ENCODE assay signal across 8 cellular contexts in genomic region chr1:8026153-8026975, GRCh38. TPM values are rescaled to one million over a fixed set of nuclear protein-coding genes. Genes with fewer than 3 reads are reported as not detected.
DNase-seq lines count a peak whose midpoint lies in the region; ATAC-seq, FAIRE-seq and TF ChIP-seq lines count a peak whose summit lies in the region.

Gene ERRFI1 (minus strand): TSS chr1:8026309. CDS start chr1:8015619, 10,690 bp downstream.

- H3K36me3 Mint-ChIP-seq in memory B cell: peaks cover 2% of the 10 kb centered on the region

- peak; percentile 82 for DNase-seq in AG04450 (ENCODE audit: low read depth, low spot score)
- peak; percentile 91 for DNase-seq in NCI-H748 (lab: John Stamatoyannopoulos, UW; ENCODE audit: unreplicated experiment)
- DNase-seq in activated CD8-positive, alpha-beta memory T cell treated with anti-CD3 and anti-CD28 coated beads, Interleukin-2, amount 50 U/mL, for 24 hours (ENCODE audit: extremely low read depth): peak; percentile 61
- peak; percentile 77 to 98 for DNase-seq in H1 (ENCODE audit: low read depth in 1 of 2, low spot score in 2 of 2)
- DNase-seq in memory B cell (ENCODE audit: low spot score in 2 of 2): peak; percentile 79 to 85
- DNase-seq in stimulated activated CD4-positive, alpha-beta T cell treated with anti-CD3 and anti-CD28 coated beads, TNF-alpha, amount 100 ng/mL, for 48 hours (ENCODE audit: low read depth in 3 of 3): peak; percentile 75 to 83 (median 83)

- peak within 1 kb of the TSS; percentile 88 for H3K27ac ChIP-seq in AG04450 (ENCODE audit: low read depth, low read length)
- no peak within 1 kb of the TSS for H3K27ac ChIP-seq in H1 (ENCODE audit: low read depth, low read length)

- H2BK12ac ChIP-seq in H1 (ENCODE audit: low read depth, low read length): peak within 1 kb of the TSS; percentile 100

- peak within 1 kb of the TSS; percentile 39 to 97 (median 70) for H3K9ac ChIP-seq in H1 (replicated peaks in 1 of 4; ENCODE audit: extremely low read depth in 1 of 4, low read depth in 3 of 4, low read length in 3 of 4)

- H2AFZ ChIP-seq in H1 (ENCODE audit: low read length): peak within 1 kb of the TSS; percentile 99

- peak within 1 kb of the TSS; percentile 100 for H2BK15ac ChIP-seq in H1 (ENCODE audit: low read length)

- H4K5ac ChIP-seq in H1 (ENCODE audit: insufficient read length, low read depth, low read length): peak within 1 kb of the TSS; percentile 55

- POLR2A ChIA-PET in AG04450 (lab: Yijun Ruan, JAX): interaction anchor here (0.6 to 1.8 kb wide), 14 partner anchors 11 to 317 kb away, joined by 3 to 7 read pairs (median 4); no protein-coding TSS in a partner anchor
- POLR2A ChIA-PET in H1 (lab: Charles Lee; ENCODE audit: partially characterized antibody): interaction anchor here (0.5 to 3.0 kb wide), 19 partner anchors 8 to 290 kb away, joined by 3 to 12 read pairs (median 3); no protein-coding TSS in a partner anchor

- 5% methylated on average over 66 of the region's 98 CpGs; no CpG with 5 or more reads in 1 of the 2 experiments for WGBS in H1 (ENCODE audit: extremely low coverage in 1 of 2, insufficient coverage in 1 of 2, insufficient read length in 1 of 2, insufficient replicate concordance in 2 of 2, low coverage in 1 of 2, low lambda C conversion rate in 2 of 2, missing lambda C conversion rate in 1 of 2), 2 experiments

- ATAC-seq in GM19035 (IDR thresholded peaks at IDR 0.05; ENCODE audit: unreplicated experiment): peak; percentile 91
- peak; percentile 91 for ATAC-seq in HG03354 (IDR thresholded peaks at IDR 0.05; ENCODE audit: poor library complexity, severe bottlenecking, unreplicated experiment)
- ATAC-seq in memory B cell (ENCODE audit: low read depth): peak; percentile 96

- no peaks in the 10 kb centered on the region for H3K36me3 ChIP-seq in H1 (ENCODE audit: control insufficient read depth in 2 of 4, insufficient read depth in 4 of 4, low read length in 3 of 4)

- H3K4me3 Mint-ChIP-seq in memory B cell: peak within 1 kb of the TSS; percentile 82

- peak; percentile 16 to 74 for TF ChIP-seq EP300 in H1 (IDR thresholded peaks at IDR 0.05; ENCODE audit: borderline replicate concordance in 1 of 2, low read depth in 2 of 2, low read length in 2 of 2)

- peak; percentile 96 to 97 for TF ChIP-seq POLR2A in H1 (IDR thresholded peaks at IDR 0.05; ENCODE audit: control extremely low read depth in 1 of 2, low read depth in 2 of 2, low read length in 2 of 2)

- H2BK5ac ChIP-seq in H1 (ENCODE audit: low read depth, low read length): peak within 1 kb of the TSS; percentile 92

- H3K9me3 ChIP-seq in AG04450 (ENCODE audit: control insufficient read depth, insufficient read depth, low read length) (no peaks in the 10 kb centered on the region), H1 (ENCODE audit: insufficient read depth in 2 of 2, low read depth in 1 of 2, low read length in 1 of 2) (no peaks in the 10 kb centered on the region)

- H2BK120ac ChIP-seq in H1 (replicated peaks; ENCODE audit: low read depth, low read length): peak within 1 kb of the TSS; percentile 98

- peak within 1 kb of the TSS; percentile 56 for H3K27ac Mint-ChIP-seq in memory B cell

- peak within 1 kb of the TSS; percentile 99 for H2BK20ac ChIP-seq in H1 (ENCODE audit: low read length)

- H3K27me3 ChIP-seq in AG04450 (ENCODE audit: control insufficient read depth, insufficient read depth, low read length): no peaks in the 10 kb centered on the region
- peaks cover 0 to 8% (median 6%) of the 10 kb centered on the region in 4 experiments; a peak in 5 of 7 replicates for H3K27me3 ChIP-seq in H1 (replicated peaks in 1 of 4; ENCODE audit: control insufficient read depth in 3 of 4, extremely low read depth in 1 of 4, insufficient read depth in 3 of 4, low read length in 3 of 4)

- peaks cover 11% of the 10 kb centered on the region for H3K4me1 Mint-ChIP-seq in memory B cell

- H3K56ac ChIP-seq in H1 (replicated peaks; ENCODE audit: insufficient read length, low read depth, low read length): no peak within 1 kb of the TSS

- peaks cover 11 to 25% (median 20%) of the 10 kb centered on the region in 4 experiments for H3K4me1 ChIP-seq in H1 (replicated peaks in 1 of 4; ENCODE audit: control insufficient read depth in 3 of 4, insufficient read depth in 4 of 4, low read length in 3 of 4)

- H3K79me2 ChIP-seq in H1 (ENCODE audit: control insufficient read depth in 1 of 2, insufficient read depth in 2 of 2, low read length in 2 of 2): peaks cover 16 to 45% of the 10 kb centered on the region in 2 experiments

- H4K91ac ChIP-seq in H1 (replicated peaks; ENCODE audit: insufficient read length, low read length): peak within 1 kb of the TSS; percentile 99

- TF ChIP-seq RAD21 in H1 (IDR thresholded peaks at IDR 0.05 in 1 of 2, conservative IDR thresholded peaks at IDR 0.05 in 1 of 2; ENCODE audit: low read depth in 2 of 2, low read length in 2 of 2): no peak

- peak within 1 kb of the TSS; percentile 98 for H2AK5ac ChIP-seq in H1 (ENCODE audit: low read depth, low read length)

- H3K18ac ChIP-seq in H1 (ENCODE audit: extremely low read depth, low read length): peak within 1 kb of the TSS; percentile 99

- H3K4me3 ChIP-seq in AG04450 (ENCODE audit: low read depth, low read length): peak within 1 kb of the TSS; percentile 80
- peak within 1 kb of the TSS; percentile 57 to 85 (median 66) for H3K4me3 ChIP-seq in H1 (ENCODE audit: extremely low read depth in 1 of 4, insufficient read depth in 2 of 4, low read depth in 3 of 4, low read length in 4 of 4)

- H4K8ac ChIP-seq in H1 (ENCODE audit: extremely low read depth, insufficient read depth, low read length): peak within 1 kb of the TSS; percentile 88; the same call in 1 of the 2 replicates

- no peak for TF ChIP-seq CTCF in AG04450 (IDR thresholded peaks at IDR 0.05; ENCODE audit: low read depth, low read length)
- TF ChIP-seq CTCF in H1 (IDR thresholded peaks at IDR 0.05; ENCODE audit: control extremely low read depth in 1 of 3, insufficient read depth in 1 of 3, low read depth in 1 of 3, low read length in 3 of 3): no peak

- FAIRE-seq in H1 (lab: Jason Lieb, UNC): no peak

- peak within 1 kb of the TSS; percentile 97 to 100 for H3K4me2 ChIP-seq in H1 (ENCODE audit: insufficient read depth in 1 of 2, low read depth in 2 of 2, low read length in 2 of 2)

- peak within 1 kb of the TSS; percentile 98 for H3K4ac ChIP-seq in H1 (replicated peaks; ENCODE audit: insufficient read length, low read depth, low read length)

- H3K9me3 Mint-ChIP-seq in memory B cell: no peaks in the 10 kb centered on the region

- H3K27me3 Mint-ChIP-seq in memory B cell: peaks cover 10% of the 10 kb centered on the region

- no peak within 1 kb of the TSS for H3K23ac ChIP-seq in H1 (ENCODE audit: insufficient read length)

- peaks cover 8% of the 10 kb centered on the region for H3K23me2 ChIP-seq in H1 (ENCODE audit: low read depth, low read length)

- CTCF ChIA-PET in AG04450 (lab: Charles Lee): interaction anchor here (1.0 kb wide), 1 partner anchor 68 kb away, joined by 3 read pairs; no protein-coding TSS in a partner anchor
- CTCF ChIA-PET in H1 (lab: Charles Lee; ENCODE audit: partially characterized antibody): interaction anchor here (0.6 to 1.8 kb wide), 3 partner anchors 288 to 654 kb away, joined by 3 to 6 read pairs (median 3); no protein-coding TSS in a partner anchor

- H3K14ac ChIP-seq in H1 (ENCODE audit: insufficient read length): peak within 1 kb of the TSS; percentile 68

- peaks cover 10 to 12% of the 10 kb centered on the region in 2 experiments for H4K20me1 ChIP-seq in H1 (replicated peaks in 1 of 2; ENCODE audit: control insufficient read depth in 1 of 2, insufficient read depth in 2 of 2, low read length in 2 of 2)

- no peaks in the 10 kb centered on the region for H3K79me1 ChIP-seq in H1 (ENCODE audit: low read depth, low read length)

TF ChIP-seq in H1, 55 proteins besides CTCF, POLR2A, EP300 and RAD21 (continues in another document):
- TF ChIP-seq ATF3 (IDR thresholded peaks at IDR 0.05; ENCODE audit: insufficient read depth, low read depth, low read length) (no peak), KDM1A (IDR thresholded peaks at IDR 0.05; ENCODE audit: borderline replicate concordance, low read length) (no peak), SIN3A (conservative IDR thresholded peaks at IDR 0.05 in 1 of 2, IDR thresholded peaks at IDR 0.05 in 1 of 2; ENCODE audit: low read depth in 1 of 2, low read length in 2 of 2) (no peak; a peak in 1 of 4 replicates), BACH1 (IDR thresholded peaks at IDR 0.05; ENCODE audit: low read length) (no peak), EGR1 (IDR thresholded peaks at IDR 0.05; ENCODE audit: borderline replicate concordance, low read depth, low read length) (peak; percentile 21; the same call in 1 of the 2 replicates), JUND (IDR thresholded peaks at IDR 0.05; ENCODE audit: low read length) (peak; percentile 10; the same call in 1 of the 2 replicates), SIX5 (IDR thresholded peaks at IDR 0.05; ENCODE audit: low read depth, low read length) (no peak), TCF12 (IDR thresholded peaks at IDR 0.05; ENCODE audit: low read depth, low read length) (0 out of 2 replicates have a peak, but pooled peaks have one; percentile 29), RNF2 (IDR thresholded peaks at IDR 0.05; ENCODE audit: borderline replicate concordance, low read depth, low read length, missing control alignments, poor library complexity, severe bottlenecking) (no peak), SP4 (IDR thresholded peaks at IDR 0.05; ENCODE audit: low read length) (0 out of 2 replicates have a peak, but pooled peaks have one; percentile 34), TAF1 (IDR thresholded peaks at IDR 0.05; ENCODE audit: low read depth, low read length) (peak; percentile 89), CEBPB (IDR thresholded peaks at IDR 0.05; ENCODE audit: low read depth, low read length) (no peak), TBP (IDR thresholded peaks at IDR 0.05; ENCODE audit: low read depth, low read length) (peak; percentile 96)

RNA-seq across cellular contexts. Expression of gene ERRFI1, which starts in this region (rescaled TPM):
- polyA plus RNA-seq in AG04450 (2011; rRNA removed): 102 and 105 TPM in 2 replicates
- 47.7 and 49.1 TPM in 2 replicates for polyA minus RNA-seq in AG04450 (2011; rRNA and poly(A)+ RNA removed)
- 46.1 TPM in 2 replicates for total RNA-seq in H1 (2021; fragmentation: NEBNext Ultra II Directional; extraction: Animal tissue kit (Norgen Biotek cat#: 25700))
- 18.2 and 23.4 TPM in 2 replicates for polyA plus RNA-seq in H1 (2011; rRNA removed)
- 20.6 TPM for polyA plus RNA-seq in H1 (2011; cell fraction: cytosol; rRNA removed)
- polyA plus RNA-seq in H1 (2011; cell fraction: nucleus; rRNA removed): 12.9 TPM
- 18.2 to 29.2 TPM (median 23.7 TPM) in 4 replicates for polyA plus RNA-seq in H1 (2012, experiment 1 of 2)
- 6.5 TPM for polyA plus RNA-seq in H1 (2012, experiment 2 of 2)
- polyA plus RNA-seq in H1 (2013, experiment 1 of 2): 43.2 TPM
- polyA plus RNA-seq in H1 (2013, experiment 2 of 2): 43.3 TPM
- 17.3 and 18.7 TPM in 2 replicates for polyA minus RNA-seq in H1 (2011; rRNA and poly(A)+ RNA removed)
- 9.9 TPM for polyA minus RNA-seq in H1 (2011; cell fraction: cytosol; rRNA and poly(A)+ RNA removed)
- polyA minus RNA-seq in H1 (2011; cell fraction: nucleus; rRNA and poly(A)+ RNA removed): 16.3 TPM
